ENCODE assay signal across 1 cellular context in the genomic region with DNA sequence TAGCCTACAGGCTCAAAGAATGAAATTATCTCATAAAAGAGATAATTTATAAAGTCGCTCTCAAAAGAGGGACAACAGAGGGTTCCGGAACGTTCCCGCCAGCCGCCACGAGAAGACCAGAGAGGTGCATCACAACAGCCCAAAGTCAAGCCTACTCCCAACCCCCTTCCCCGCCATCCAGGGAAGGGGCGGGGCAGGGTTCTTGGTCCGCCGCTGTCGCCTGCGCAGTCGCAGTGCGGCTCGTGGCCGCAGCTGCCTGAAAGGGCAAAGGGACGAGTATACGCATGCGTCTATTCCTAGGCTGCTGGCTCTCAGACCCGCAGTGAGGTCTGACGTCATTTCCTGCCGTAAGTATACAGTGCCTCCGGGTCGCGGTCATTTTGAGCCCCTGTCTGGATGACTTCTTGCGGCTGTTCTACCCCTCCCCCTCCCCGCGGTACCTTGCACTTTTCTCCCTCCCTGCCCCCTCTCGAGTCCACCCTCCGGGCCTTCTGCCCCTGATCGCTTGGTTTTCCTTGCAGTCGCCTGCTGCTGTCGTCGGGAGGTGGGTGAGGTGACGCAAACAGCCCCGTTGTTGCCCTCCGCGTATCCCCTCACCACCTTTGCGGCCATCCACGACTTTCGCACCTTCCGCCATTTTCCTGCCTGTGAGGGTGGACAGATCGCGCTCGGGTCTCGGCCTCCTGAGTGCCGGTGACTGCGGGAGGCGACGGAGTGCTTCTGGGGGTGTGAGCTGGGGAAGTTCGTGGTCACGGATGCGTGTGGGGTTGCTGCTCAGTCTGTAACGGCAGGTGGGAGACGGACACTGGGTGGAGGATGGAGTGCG.
TF ChIP-seq lines count a peak whose summit lies in the region.

Gene OCIAD1, plus strand, starts transcription at position 383 of the 826 bp plus-strand sequence. CDS start 1,537 bp downstream, outside the sequence.

TF ChIP-seq in liver, 16 proteins besides CTCF, POLR2A, EP300 and RAD21 (continued from another document):
- peak; percentile 64 for TF ChIP-seq SP1 (IDR thresholded peaks at IDR 0.05)
- peak; percentile 79 to 95 for TF ChIP-seq GABPA (IDR thresholded peaks at IDR 0.05 in 1 of 2, conservative IDR thresholded peaks at IDR 0.05 in 1 of 2)
- TF ChIP-seq HNF4G (IDR thresholded peaks at IDR 0.05), result no peak
